In genomic region chr16:60922920-60923319, GRCh38 we compare ENCODE assay signal across 1 cellular context.
TF ChIP-seq lines count a peak whose summit lies in the region.

No MANE protein-coding gene starts in this region.

TF ChIP-seq in neural cell, 6 proteins besides CTCF, POLR2A, EP300 and RAD21 (continued from another document):
- TF ChIP-seq REST (IDR thresholded peaks at IDR 0.05; ENCODE audit: borderline replicate concordance) (peak; percentile 33), SMC3 (conservative IDR thresholded peaks at IDR 0.05; ENCODE audit: poor library complexity) (no peak), TAF1 (IDR thresholded peaks at IDR 0.05; ENCODE audit: low read depth) (no peak), POLR2AphosphoS5 (IDR thresholded peaks at IDR 0.05) (peak; percentile 81)
